In the genomic region with DNA sequence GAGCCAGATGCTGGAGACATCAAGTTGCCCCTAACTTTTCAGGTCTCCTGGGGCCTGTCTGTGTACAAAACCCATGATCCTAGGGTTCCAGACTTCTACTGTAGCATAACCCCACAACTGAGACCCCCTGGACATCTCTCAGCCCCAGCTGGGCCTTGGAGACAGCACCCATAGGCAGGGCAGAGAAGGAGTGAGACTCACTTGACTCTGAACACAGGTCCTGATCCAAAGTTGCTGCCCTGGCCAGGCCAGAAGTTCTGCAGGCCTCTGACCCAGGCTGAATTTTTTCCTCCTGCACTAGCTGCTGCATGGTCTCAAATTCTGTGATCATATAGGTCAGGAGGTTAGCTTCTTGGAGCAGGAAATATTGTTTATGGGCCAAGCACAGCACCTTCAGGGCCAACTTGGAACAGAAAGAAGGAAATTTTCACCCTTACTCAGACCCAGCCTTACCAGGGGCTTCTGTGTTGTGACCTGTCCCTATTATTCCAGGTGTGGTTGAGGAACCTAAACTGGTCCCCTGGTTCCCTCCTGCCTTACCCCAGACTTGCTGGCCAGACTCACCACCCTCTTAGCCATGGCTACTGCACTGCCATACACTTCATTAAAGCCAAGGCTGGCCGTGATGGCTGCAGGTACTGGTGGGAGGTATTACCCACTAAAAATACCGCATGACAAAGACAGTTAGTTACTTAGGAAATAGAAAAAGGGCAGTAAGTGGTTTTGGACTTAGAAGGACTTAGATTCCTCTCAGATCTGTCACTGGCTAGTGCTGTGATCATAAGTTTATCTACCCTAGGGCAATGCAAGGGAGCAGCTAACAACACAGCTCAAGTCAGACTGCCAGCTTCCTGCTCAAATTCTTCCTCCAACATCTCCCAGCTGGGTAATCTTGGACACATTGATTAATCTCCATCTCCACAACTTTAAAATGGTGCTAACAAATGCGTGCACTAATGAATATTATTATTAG, we compare ENCODE assay signal across 23 cellular contexts.
"Had no signal": no experiment of that assay in that cellular context is flagged by ENCODE, and none has a peak within 500 bp of the region (broad histone marks: within the 10 kb centered on the region; RNA-seq: fewer than 3 reads in every experiment).

No MANE protein-coding gene starts in this region.

- DNase-seq: colonic mucosa; dermis blood vessel endothelial cell; effector memory CD4-positive, alpha-beta T cell; hypothalamus; immature natural killer cell; islet precursor cell; natural killer cell; occipital lobe; pancreas; stimulated activated CD4-positive, alpha-beta T cell treated with anti-CD3 and anti-CD28 coated beads, Interleukin-12 subunit alpha, Interleukin-12 subunit beta, amount 100 ng/mL, for 4 hours; stimulated activated CD4-positive, alpha-beta T cell treated with anti-CD3 and anti-CD28 coated beads, Interleukin-1b, Interleukin-23, amount 100 ng/mL, for 48 hours; stimulated activated CD4-positive, alpha-beta T cell treated with anti-CD3 and anti-CD28 coated beads, Interleukin-4, amount 100 ng/mL, for 24 hours; stimulated activated naive CD4-positive, alpha-beta T cell treated with Interleukin-2 at 50 U/mL for 16 hours; stomach; thyroid gland; trophoblast cell had no signal

- H3K27ac ChIP-seq: colonic mucosa, pancreas, right atrium auricular region, stomach, thyroid gland, vagina had no signal

- H3K4me1 ChIP-seq: colonic mucosa, pancreas, right atrium auricular region, stomach, thyroid gland, vagina had no signal

- ATAC-seq: left lobe of liver; natural killer cell; pancreas; sciatic nerve; stimulated activated effector memory CD8-positive, alpha-beta T cell treated with anti-CD3 and anti-CD28 coated beads, Interleukin-12 subunit alpha, Interleukin-12 subunit beta, amount 100 ng/mL, for 72 hours had no signal

- H3K9me3 ChIP-seq: colonic mucosa, pancreas, right atrium auricular region, thyroid gland, vagina had no signal

- H3K36me3 ChIP-seq: colonic mucosa, pancreas, right atrium auricular region, stomach, thyroid gland, vagina had no signal

- H3K4me3 ChIP-seq: colonic mucosa, lung, pancreas, right atrium auricular region, smooth muscle cell, stomach, thyroid gland, vagina had no signal

- H3K27me3 ChIP-seq: colonic mucosa, pancreas, right atrium auricular region, stomach, thyroid gland, vagina had no signal
